In the genomic region with DNA sequence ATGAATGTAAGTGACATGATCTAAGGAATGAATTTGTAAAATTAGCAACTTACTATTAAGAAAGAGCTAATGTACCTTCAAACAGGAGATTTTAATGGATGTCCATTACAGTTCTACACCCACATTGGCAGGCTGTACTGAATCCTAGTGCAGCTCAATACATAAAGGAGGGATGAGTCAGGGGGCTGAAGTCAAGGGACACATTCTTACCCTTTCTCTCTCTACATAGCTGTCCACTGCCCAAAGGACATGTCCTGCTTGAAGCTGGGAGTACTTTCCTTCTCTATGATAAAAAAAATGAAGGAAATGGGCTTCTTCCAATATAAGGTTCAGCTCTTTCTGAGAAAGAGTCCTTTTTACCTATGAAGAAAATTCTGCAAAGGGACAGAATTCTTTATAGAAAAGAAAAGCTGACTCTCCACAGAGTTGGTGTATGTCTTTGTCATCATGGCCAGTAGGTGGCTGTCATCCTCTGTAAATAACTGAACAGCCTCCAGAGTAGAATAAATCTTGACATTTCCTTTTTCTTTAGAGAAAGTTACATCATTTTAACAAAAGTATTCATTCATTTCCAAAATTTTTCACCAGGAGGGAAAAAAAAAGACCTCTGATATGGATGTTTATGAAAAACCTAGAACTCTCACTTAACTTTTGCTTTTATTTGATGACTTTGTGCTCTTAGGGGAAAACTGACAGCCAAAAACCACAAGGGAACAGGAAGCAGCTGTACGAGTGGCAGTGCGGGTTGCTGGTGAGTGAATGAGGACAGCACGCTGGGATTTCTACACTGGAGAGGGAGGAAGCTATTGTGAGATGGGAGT, we compare ENCODE assay signal across 8 cellular contexts. TPM values are rescaled to one million over a fixed set of nuclear protein-coding genes. Genes with fewer than 3 reads are reported as not detected.
DNase-seq lines count a peak whose midpoint lies in the region; ATAC-seq and TF ChIP-seq lines count a peak whose summit lies in the region.

No MANE protein-coding gene starts in this region.

- H3K27ac ChIP-seq in brain microvascular endothelial cell = no peak overlapping the region

- no peaks in the 10 kb centered on the region for H3K36me3 ChIP-seq in brain microvascular endothelial cell (replicated peaks)

- H3K27me3 ChIP-seq in brain microvascular endothelial cell (replicated peaks) = peaks cover 2% of the 10 kb centered on the region

- H3K36me3 Mint-ChIP-seq in type B pancreatic cell = no peaks in the 10 kb centered on the region

- H3K4me3 Mint-ChIP-seq in type B pancreatic cell = no peak overlapping the region

- peak; percentile 38; the same call in 1 of the 2 replicates for TF ChIP-seq CTCF in GM12875 (IDR thresholded peaks at IDR 0.05; ENCODE audit: borderline replicate concordance, insufficient read depth, low read depth, low read length)
- TF ChIP-seq CTCF in brain microvascular endothelial cell (IDR thresholded peaks at IDR 0.05; ENCODE audit: low read depth, low read length, missing control alignments) = peak; percentile 59
- TF ChIP-seq CTCF in type B pancreatic cell (conservative IDR thresholded peaks at IDR 0.05) = peak; percentile 80

- in situ Hi-C loops in brain microvascular endothelial cell (cut with HindIII; ENCODE audit: low pct_ligation_motif_present, low sequenced_read_pairs) = no loop called here

- H3K4me1 Mint-ChIP-seq in type B pancreatic cell (ENCODE audit: unreplicated experiment) = no peaks in the 10 kb centered on the region

- H3K9me3 Mint-ChIP-seq in type B pancreatic cell = no peaks in the 10 kb centered on the region

- peaks cover 33% of the 10 kb centered on the region for H3K27me3 Mint-ChIP-seq in type B pancreatic cell

- DNase-seq in AML-193 (lab: John Stamatoyannopoulos, UW) (peak; percentile 84 to 89), NCI-H2081 (lab: John Stamatoyannopoulos, UW) (peak; percentile 51 to 75), brain microvascular endothelial cell (peak; percentile 9), kidney glomerular epithelial cell (lab: John Stamatoyannopoulos, UW) (peak; percentile 45), type B pancreatic cell (ENCODE audit: extremely low spot score, unreplicated experiment) (no peak), NCI-H1436 treated with DMSO at 0.1 percent for 48 hours (lab: John Stamatoyannopoulos, UW) (no peak)

- peak; percentile 69 for ATAC-seq in HG02623 (IDR thresholded peaks at IDR 0.05; ENCODE audit: unreplicated experiment)

- H3K4me3 ChIP-seq in GM12875 (ENCODE audit: low read depth, low read length) = no peak overlapping the region
- H3K4me3 ChIP-seq in brain microvascular endothelial cell (ENCODE audit: low read depth, low read length) = no peak overlapping the region

- H3K27ac Mint-ChIP-seq in type B pancreatic cell = no peak overlapping the region

RNA-seq across cellular contexts. Expression of a gene that starts 13.1 kb away (rescaled TPM):
- not detected in 2 replicates for total RNA-seq in type B pancreatic cell (ENCODE audit: low replicate concordance)

RNA-seq across cellular contexts. Expression of a gene that starts 24.9 kb away (rescaled TPM):
- total RNA-seq in type B pancreatic cell (ENCODE audit: low replicate concordance) = not detected in 2 replicates

RNA-seq across cellular contexts. Expression of a gene that starts 35.8 kb away (rescaled TPM):
- not detected in 2 replicates for total RNA-seq in type B pancreatic cell (ENCODE audit: low replicate concordance)

RNA-seq across cellular contexts. Expression of a gene that starts 46.0 kb away (rescaled TPM):
- not detected in 2 replicates for total RNA-seq in type B pancreatic cell (ENCODE audit: low replicate concordance)

RNA-seq across cellular contexts. Expression of a gene that starts 50.9 kb away (rescaled TPM):
- not detected in 2 replicates for total RNA-seq in type B pancreatic cell (ENCODE audit: low replicate concordance)

Comparison
In these comparisons a context has a peak if more than half of its experiments do, and no peak if none do; other contexts are left out.
1. DNase-seq: peak in AML-193 (2 of 2), NCI-H2081 (2 of 2), brain microvascular endothelial cell (single experiment) and kidney glomerular epithelial cell (single experiment); none in type B pancreatic cell (single experiment) and NCI-H1436 treated with DMSO at 0.1 percent for 48 hours (single experiment).
2. Peak in every context shown above with its lines, with median percentiles within 50 percentile points of each other: CTCF ChIP-seq.